ENCODE assay signal across 21 cellular contexts in genomic region chr4:4347585-4347984, GRCh38. TPM values are rescaled to one million over a fixed set of nuclear protein-coding genes. Genes with fewer than 3 reads are reported as not detected.
"Had no signal": no experiment of that assay in that cellular context is flagged by ENCODE, and none has a peak within 500 bp of the region (broad histone marks: within the 10 kb centered on the region; RNA-seq: fewer than 3 reads in every experiment).

No MANE protein-coding gene starts in this region.

- H3K4me1 Mint-ChIP-seq: neural crest cell had no signal

- H3K27ac ChIP-seq: ascending aorta, breast epithelium, epithelial cell of prostate, psoas muscle, right lobe of liver, suprapubic skin had no signal

- H3K36me3 Mint-ChIP-seq: type B pancreatic cell had no signal

- H3K36me3 ChIP-seq: ascending aorta, breast epithelium, right lobe of liver, suprapubic skin had no signal

- H3K27me3 Mint-ChIP-seq: stimulated activated naive CD8-positive, alpha-beta T cell treated with anti-CD3 and anti-CD28 coated beads, Interleukin-15, Interleukin-2, amounts not matched to agents 100 ng/mL and 50 ng/mL, for 24 hours had no signal

- H3K27ac Mint-ChIP-seq: dendritic cell treated with granulocyte-macrophage colony-stimulating factor and Interleukin-4, amounts not matched to agents 40 ng/mL and 50 ng/mL, for 4 days; type B pancreatic cell had no signal

- H3K9me3 ChIP-seq: ascending aorta, breast epithelium, psoas muscle, right lobe of liver, suprapubic skin had no signal

- H3K4me3 Mint-ChIP-seq: activated T-cell treated with anti-CD3 and anti-CD28 coated beads, Interleukin-2, amount 50 U/mL, for 4 hours; dendritic cell treated with granulocyte-macrophage colony-stimulating factor and Interleukin-4, amounts not matched to agents 40 ng/mL and 50 ng/mL, for 4 days; neural crest cell; stimulated activated naive CD8-positive, alpha-beta T cell treated with anti-CD3 and anti-CD28 coated beads, Interleukin-15, Interleukin-2, amounts not matched to agents 100 ng/mL and 50 ng/mL, for 24 hours; type B pancreatic cell had no signal

- H3K4me2 ChIP-seq: smooth muscle cell had no signal

- H3K4me3 ChIP-seq: ascending aorta, breast epithelium, psoas muscle, right lobe of liver, smooth muscle cell, suprapubic skin had no signal

- H3K27me3 ChIP-seq: ascending aorta, breast epithelium, right lobe of liver had no signal

- ATAC-seq: activated T-cell treated with anti-CD3 and anti-CD28 coated beads, Interleukin-2, amount 50 U/mL, for 4 hours; psoas muscle; right lobe of liver had no signal

- H3K4me1 ChIP-seq: ascending aorta, breast epithelium, psoas muscle, right lobe of liver, suprapubic skin had no signal

- H3K9me3 Mint-ChIP-seq: activated T-cell treated with anti-CD3 and anti-CD28 coated beads, Interleukin-2, amount 50 U/mL, for 4 hours; dendritic cell treated with granulocyte-macrophage colony-stimulating factor and Interleukin-4, amounts not matched to agents 40 ng/mL and 50 ng/mL, for 4 days; type B pancreatic cell had no signal

- DNase-seq: activated CD4-positive, alpha-beta T cell treated with anti-CD3 and anti-CD28 coated beads, Interleukin-2, amount 50 U/mL, for 48 hours; activated CD4-positive, CD25-positive, alpha-beta regulatory T cell treated with anti-CD3 and anti-CD28 coated beads, Interleukin-2, amount 50 U/mL, for 72 hours; activated gamma-delta T cell; activated T-cell treated with anti-CD3 and anti-CD28 coated beads, Interleukin-2, amount 50 U/mL, for 4 hours; effector memory CD4-positive, alpha-beta T cell; foreskin melanocyte; kidney glomerular epithelial cell; psoas muscle; right lobe of liver; stimulated activated CD4-positive, alpha-beta T cell treated with anti-CD3 and anti-CD28 coated beads, Interleukin-4, amount 100 ng/mL, for 4 hours; T-helper 9 cell had no signal

RNA-seq across cellular contexts. Expression of gene NSG1, which starts 39.3 kb away (rescaled TPM):
- total RNA-seq: ascending aorta, osteocyte had no signal

RNA-seq across cellular contexts. Expression of gene ZBTB49, which starts 57.5 kb away (rescaled TPM):
- total RNA-seq: ascending aorta had no signal
